ENCODE assay signal across 8 cellular contexts in genomic region chr19:18519962-18520847, GRCh38. TPM values are rescaled to one million over a fixed set of nuclear protein-coding genes. Genes with fewer than 3 reads are reported as not detected.
DNase-seq lines count a peak whose midpoint lies in the region; ATAC-seq, FAIRE-seq and TF ChIP-seq lines count a peak whose summit lies in the region.

No MANE protein-coding gene starts in this region.

- H3K27me3 ChIP-seq in heart left ventricle = no peaks in the 10 kb centered on the region
- H3K27me3 ChIP-seq in prostate gland (replicated peaks; ENCODE audit: insufficient read depth) = no peaks in the 10 kb centered on the region

- FAIRE-seq in D721Med (lab: Jason Lieb, UNC) = no peak

- H3K9me3 Mint-ChIP-seq in activated naive CD4-positive, alpha-beta T cell treated with anti-CD3 and anti-CD28 coated beads, Interleukin-2, amount 50 U/mL, for 72 hours = no peaks in the 10 kb centered on the region

- H3K4me3 ChIP-seq in heart left ventricle = peak overlapping the region; percentile 77 to 100 (median 96)
- peak overlapping the region; percentile 82 to 93 for H3K4me3 ChIP-seq in prostate gland

- no peak for ATAC-seq in activated naive CD4-positive, alpha-beta T cell treated with anti-CD3 and anti-CD28 coated beads, Interleukin-2, amount 50 U/mL, for 72 hours
- ATAC-seq in heart left ventricle = no peak
- no peak for ATAC-seq in HG03457 (IDR thresholded peaks at IDR 0.05; ENCODE audit: unreplicated experiment)
- ATAC-seq in GM18868 (IDR thresholded peaks at IDR 0.05; ENCODE audit: unreplicated experiment) = no peak

- peak overlapping the region; percentile 90 to 95 for H3K27ac Mint-ChIP-seq in activated naive CD4-positive, alpha-beta T cell treated with anti-CD3 and anti-CD28 coated beads, Interleukin-2, amount 50 U/mL, for 72 hours

- intact Hi-C loops in heart left ventricle (cut with DNase I) = loop anchor here in 8 of 10 donors (5.0 kb wide), 6 partner anchors 37 to 58 kb away; partner anchors contain the start of genes KXD1 (in 3 of the 8) and UBA52 (in 1 of the 8)
- intact Hi-C loops in prostate gland (cut with DNase I) = loop anchor here (5.0 kb wide), 2 partner anchors 37 to 63 kb away; partner anchors contain the start of gene KXD1

- H3K27ac ChIP-seq in heart left ventricle (peak overlapping the region; percentile 64 to 99 (median 95)), prostate gland (peak overlapping the region; percentile 93 to 94)

- 8 to 10% (median 8%) methylated on average over 18 to 22 of the region's 22 CpGs for WGBS in heart left ventricle, 4 donors
- WGBS in prostate gland = 8% methylated on average over 22 of the region's 22 CpGs

- DNase-seq in D721Med (ENCODE audit: insufficient read length, low spot score) (no peak), HS-27A (ENCODE audit: low read depth) (peak; percentile 64), RPMI7951 (ENCODE audit: low read depth) (peak; percentile 86), heart left ventricle (peak in 4 of 5 donors; percentile 55 to 67 (median 58)), prostate gland (ENCODE audit: low spot score) (peak; percentile 76)
- DNase-seq in activated naive CD4-positive, alpha-beta T cell treated with anti-CD3 and anti-CD28 coated beads, Interleukin-2, amount 50 U/mL, for 72 hours (ENCODE audit: low spot score in 2 of 2) = peak in 1 of 2 donors; percentile 65

- TF ChIP-seq CTCF in D721Med (IDR thresholded peaks at IDR 0.05; ENCODE audit: insufficient read depth, missing control alignments) = peak; percentile 70
- peak in 11 of 12 donors; percentile 22 to 78 (median 55) for TF ChIP-seq CTCF in heart left ventricle (IDR thresholded peaks at IDR 0.05)
- TF ChIP-seq CTCF in prostate gland (IDR thresholded peaks at IDR 0.05) = peak in 3 of 4 experiments; percentile 50 to 80 (median 79)

- TF ChIP-seq POLR2A in heart left ventricle (IDR thresholded peaks at IDR 0.05) (no peak), prostate gland (IDR thresholded peaks at IDR 0.05) (peak; percentile 35)

- H3K9me3 ChIP-seq in heart left ventricle = no peaks in the 10 kb centered on the region
- H3K9me3 ChIP-seq in prostate gland = no peaks in the 10 kb centered on the region

- peaks cover 6 to 11% of the 10 kb centered on the region in 2 donors for H3K36me3 Mint-ChIP-seq in activated naive CD4-positive, alpha-beta T cell treated with anti-CD3 and anti-CD28 coated beads, Interleukin-2, amount 50 U/mL, for 72 hours

- peaks cover 0 to 3% (median 0%) of the 10 kb centered on the region in 9 donors for H3K36me3 ChIP-seq in heart left ventricle
- H3K36me3 ChIP-seq in prostate gland = no peaks in the 10 kb centered on the region

- H3K4me1 ChIP-seq in heart left ventricle = peaks cover 5 to 47% (median 30%) of the 10 kb centered on the region in 12 donors
- H3K4me1 ChIP-seq in prostate gland (replicated peaks) = no peaks in the 10 kb centered on the region

RNA-seq across cellular contexts. Expression of gene ELL, which starts 1.7 kb away (rescaled TPM):
- total RNA-seq in RPMI7951 (2014; rRNA removed; shearing (Covaris generic)) = 6.5 and 7.2 TPM in 2 replicates
- 10 to 100 TPM; 18.8 to 23.0 TPM for total RNA-seq in activated naive CD4-positive, alpha-beta T cell treated with anti-CD3 and anti-CD28 coated beads, Interleukin-2, amount 50 U/mL, for 72 hours
- total RNA-seq in heart left ventricle (10 to 100 TPM in 4 of 9 donors, 1 to 10 TPM in 5; 5.9 to 17.8 (median 9.1) TPM), prostate gland (10 to 100 TPM; 10.7 to 44.4 TPM)
- polyA plus RNA-seq in heart left ventricle = 1 to 10 TPM; 6.2 to 7.3 TPM

RNA-seq across cellular contexts. Expression of gene FKBP8, which starts 23.2 kb away (rescaled TPM):
- 172 and 199 TPM in 2 replicates for total RNA-seq in RPMI7951 (2014; rRNA removed; shearing (Covaris generic))
- 100 to 1,000 TPM; 153 to 236 TPM for total RNA-seq in activated naive CD4-positive, alpha-beta T cell treated with anti-CD3 and anti-CD28 coated beads, Interleukin-2, amount 50 U/mL, for 72 hours
- 100 to 1,000 TPM; 136 to 353 (median 157) TPM for total RNA-seq in heart left ventricle
- polyA plus RNA-seq in heart left ventricle = 100 to 1,000 TPM; 142 to 270 TPM
- 100 to 1,000 TPM; 326 to 536 TPM for total RNA-seq in prostate gland

RNA-seq across cellular contexts. Expression of gene KXD1, which starts 37.5 kb away (rescaled TPM):
- 159 TPM in 2 replicates for total RNA-seq in RPMI7951 (2014; rRNA removed; shearing (Covaris generic))
- total RNA-seq in activated naive CD4-positive, alpha-beta T cell treated with anti-CD3 and anti-CD28 coated beads, Interleukin-2, amount 50 U/mL, for 72 hours = 100 to 1,000 TPM in 1 of 2 donors, 10 to 100 TPM in 1; 75.8 to 122 TPM
- 100 to 1,000 TPM in 1 of 9 donors, 10 to 100 TPM in 8; 36.1 to 116 (median 46.7) TPM for total RNA-seq in heart left ventricle
- polyA plus RNA-seq in heart left ventricle = 100 to 1,000 TPM in 1 of 2 donors, 10 to 100 TPM in 1; 36.9 to 106 TPM
- total RNA-seq in prostate gland = 100 to 1,000 TPM; 115 to 130 TPM

RNA-seq across cellular contexts. Expression of gene UBA52, which starts 51.5 kb away (rescaled TPM):
- total RNA-seq in RPMI7951 (2014; rRNA removed; shearing (Covaris generic)) = 1,359 and 2,003 TPM in 2 replicates
- total RNA-seq in activated naive CD4-positive, alpha-beta T cell treated with anti-CD3 and anti-CD28 coated beads, Interleukin-2, amount 50 U/mL, for 72 hours = 1,000 to 10,000 TPM; 1,677 to 1,782 TPM
- total RNA-seq in heart left ventricle (100 to 1,000 TPM; 336 to 944 (median 761) TPM), prostate gland (100 to 1,000 TPM; 646 to 738 TPM)
- 100 to 1,000 TPM; 675 to 716 TPM for polyA plus RNA-seq in heart left ventricle
